Comparison of ENCODE assay signal across 24 cellular contexts in the genomic region with DNA sequence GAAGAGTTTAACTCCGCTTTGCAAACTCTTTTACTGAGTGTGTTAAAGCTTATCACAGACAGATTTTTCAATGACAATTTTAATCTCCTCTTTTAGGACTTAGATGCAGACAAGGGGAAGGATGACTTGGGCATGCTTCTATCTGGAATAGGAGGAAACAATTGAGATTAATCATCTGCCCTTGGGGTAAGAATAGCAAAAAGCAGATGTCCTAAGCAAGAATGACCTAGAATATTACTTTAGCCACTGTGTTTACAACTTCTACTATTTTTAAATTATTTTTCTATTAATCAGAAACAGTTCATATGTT.
DNase-seq lines count a peak whose midpoint lies in the region; ATAC-seq and TF ChIP-seq lines count a peak whose summit lies in the region.
"Had no signal": no experiment of that assay in that cellular context is flagged by ENCODE, and none has a peak within 500 bp of the region (broad histone marks: within the 10 kb centered on the region; RNA-seq: fewer than 3 reads in every experiment).

No MANE protein-coding gene starts in this region.

- H3K27me3 ChIP-seq in A673 (replicated peaks; ENCODE audit: insufficient read depth, low read depth, low read length, poor library complexity), result no peaks in the 10 kb centered on the region
- H3K27me3 ChIP-seq in WERI-Rb-1 (ENCODE audit: insufficient read depth, low read depth, severe bottlenecking), result no peaks in the 10 kb centered on the region
- no peaks in the 10 kb centered on the region for H3K27me3 ChIP-seq in aorta (ENCODE audit: control insufficient read depth in 1 of 2, insufficient read depth in 2 of 2, low read length in 1 of 2)
- H3K27me3 ChIP-seq: brain microvascular endothelial cell, gastrocnemius medialis, neural progenitor cell, uterus had no signal

- H3K4me1 ChIP-seq in A673 (ENCODE audit: insufficient read depth, low read length, poor library complexity, severe bottlenecking) (peaks cover 44% of the 10 kb centered on the region), aorta (ENCODE audit: control insufficient read depth in 1 of 2, insufficient read depth in 2 of 2, low read length in 2 of 2) (peaks cover 0 to 3% of the 10 kb centered on the region in 2 donors)
- H3K4me1 ChIP-seq: gastrocnemius medialis, uterus had no signal

- no peak for TF ChIP-seq CTCF in A673 (conservative IDR thresholded peaks at IDR 0.05; ENCODE audit: low read depth, low read length)
- no peak for TF ChIP-seq CTCF in WERI-Rb-1 (IDR thresholded peaks at IDR 0.05; ENCODE audit: low read depth, low read length)
- TF ChIP-seq CTCF in foreskin fibroblast (IDR thresholded peaks at IDR 0.05; ENCODE audit: low read depth, low read length), result no peak

- ATAC-seq in aorta (ENCODE audit: low FRiP score), result no peak
- no peak for ATAC-seq in GM18520 (IDR thresholded peaks at IDR 0.05; ENCODE audit: unreplicated experiment)
- ATAC-seq: activated naive CD4-positive, alpha-beta T cell treated with anti-CD3 and anti-CD28 coated beads, Interleukin-2, amount 50 U/mL, for 72 hours; CD8-positive, alpha-beta T cell; gastrocnemius medialis had no signal

- no TSS peak for BruUV-seq in A673 (replicated peaks; lab: Mats Ljungman, UMichigan)

- peak overlapping the region; percentile 21 for H3K27ac ChIP-seq in A673 (ENCODE audit: low read depth, low read length, poor library complexity, severe bottlenecking)
- no peak overlapping the region; the same call in 1 of the 2 replicates for H3K27ac ChIP-seq in WERI-Rb-1
- no peak overlapping the region for H3K27ac ChIP-seq in aorta (ENCODE audit: low read depth in 1 of 2, low read length in 2 of 2)
- H3K27ac ChIP-seq: brain microvascular endothelial cell, coronary artery, gastrocnemius medialis, neural progenitor cell, uterus had no signal

- POLR2A ChIA-PET in A673 (lab: Charles Lee; ENCODE audit: low non-redundant PET), result interaction anchor here (0.5 kb wide), 1 partner anchor 24 kb away, joined by 3 read pairs; no protein-coding TSS in a partner anchor

- WGBS in aorta, 2 donors, result 74 to 79% methylated on average over 1 of the region's 1 CpG

- no peak for DNase-seq in A673 (ENCODE audit: low spot score)
- DNase-seq in EL, result peak; percentile 36
- no peak for DNase-seq in WERI-Rb-1
- peak; percentile 62 to 88 for DNase-seq in foreskin fibroblast
- no peak for DNase-seq in aorta
- DNase-seq in NCI-H2107 (lab: John Stamatoyannopoulos, UW), result no peak
- no peak for DNase-seq in central memory CD4-positive, alpha-beta T cell
- DNase-seq: brain microvascular endothelial cell; CD8-positive, alpha-beta T cell; DMS53; gastrocnemius medialis; Kasumi-1; midbrain; NCI-H1092; NCI-H2081 treated with DMSO at 0.1 percent for 48 hours; NCI-H510A treated with DMSO at 0.1 percent for 48 hours; stimulated activated CD4-positive, alpha-beta T cell treated with anti-CD3 and anti-CD28 coated beads, Interleukin-12 subunit alpha, Interleukin-12 subunit beta, amount 100 ng/mL, for 4 hours; stimulated activated CD8-positive, alpha-beta memory T cell treated with anti-CD3 and anti-CD28 coated beads, Interleukin-4, amount 100 ng/mL, for 48 hours; T-helper 2 cell; uterus had no signal

- H3K9me3 ChIP-seq in A673 (ENCODE audit: low read depth, low read length, poor library complexity, severe bottlenecking) (no peaks in the 10 kb centered on the region), WERI-Rb-1 (ENCODE audit: severe bottlenecking) (no peaks in the 10 kb centered on the region), aorta (ENCODE audit: control insufficient read depth, low read length) (no peaks in the 10 kb centered on the region)
- H3K9me3 ChIP-seq: gastrocnemius medialis, uterus had no signal

- CTCF ChIA-PET in A673 (lab: Charles Lee), result no interaction called here

- H3K4me3 ChIP-seq in A673 (ENCODE audit: low read depth, low read length, poor library complexity, severe bottlenecking) (peak overlapping the region; percentile 0), WERI-Rb-1 (ENCODE audit: low read depth, low read length) (peak overlapping the region; percentile 29), foreskin fibroblast (ENCODE audit: low read depth in 1 of 2, low read length in 2 of 2) (peak overlapping the region in 1 of 2 donors; percentile 26), aorta (ENCODE audit: low read length in 2 of 2) (no peak overlapping the region)
- H3K4me3 ChIP-seq: coronary artery, gastrocnemius medialis, neural progenitor cell, uterus had no signal

- intact Hi-C loops in A673 (cut with micrococcal nuclease; ENCODE audit: unreplicated experiment) (no loop called here), aorta (cut with DNase I) (no loop called here)

- no peaks in the 10 kb centered on the region for H3K36me3 ChIP-seq in A673 (ENCODE audit: insufficient read depth, low read length, poor library complexity, severe bottlenecking)
- H3K36me3 ChIP-seq in WERI-Rb-1, result no peaks in the 10 kb centered on the region
- no peaks in the 10 kb centered on the region for H3K36me3 ChIP-seq in aorta (ENCODE audit: control insufficient read depth in 1 of 2, insufficient read depth in 2 of 2, low read length in 1 of 2)
- H3K36me3 ChIP-seq: brain microvascular endothelial cell, gastrocnemius medialis, neural progenitor cell, uterus had no signal

Comparison
In these comparisons a context has a peak if more than half of its experiments do, and no peak if none do; other contexts are left out.
1. DNase-seq: peak in EL (single experiment) and foreskin fibroblast (2 of 2); none in A673 (single experiment), WERI-Rb-1 (single experiment), aorta (0 of 2), NCI-H2107 (single experiment) and central memory CD4-positive, alpha-beta T cell (single experiment).
2. H3K4me3 ChIP-seq: peak in A673 (single experiment) and WERI-Rb-1 (single experiment); none in aorta (0 of 2).